15 cellular contexts compared by ENCODE assay signal in the genomic region with DNA sequence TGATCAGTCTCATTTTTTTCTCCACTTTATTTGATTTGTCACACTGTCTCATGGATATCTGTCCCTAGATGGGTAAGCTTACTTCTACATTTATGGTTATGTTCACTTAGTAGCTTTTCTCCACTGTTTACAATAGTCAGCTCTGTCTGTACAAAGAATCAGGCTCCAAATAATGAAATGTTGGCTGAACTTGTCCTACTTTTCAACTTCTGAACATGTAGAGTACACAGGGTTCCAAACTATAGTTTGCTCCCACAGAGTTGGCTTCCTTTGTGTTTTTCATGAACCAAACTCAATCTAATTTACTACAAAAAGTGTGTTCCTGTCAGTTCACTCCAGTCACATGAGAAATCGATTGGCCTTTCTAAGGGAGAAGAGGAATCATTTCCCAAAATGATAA.
DNase-seq lines count a peak whose midpoint lies in the region; ATAC-seq and TF ChIP-seq lines count a peak whose summit lies in the region.
"Had no signal": no experiment of that assay in that cellular context is flagged by ENCODE, and none has a peak within 500 bp of the region (broad histone marks: within the 10 kb centered on the region; RNA-seq: fewer than 3 reads in every experiment).

No MANE protein-coding gene starts in this region.

- TF ChIP-seq POLR2A in suprapubic skin (IDR thresholded peaks at IDR 0.05): no peak

- H3K4ac ChIP-seq in mesenchymal stem cell (ENCODE audit: low read depth in 1 of 2, low read length in 2 of 2): no peak overlapping the region

- TF ChIP-seq EP300 in suprapubic skin (IDR thresholded peaks at IDR 0.05): no peak

- no peaks in the 10 kb centered on the region for H4K20me1 ChIP-seq in mammary epithelial cell (ENCODE audit: insufficient read depth, low read length)

- H3K14ac ChIP-seq in mesenchymal stem cell (ENCODE audit: low read length in 2 of 2): no peak overlapping the region

- ATAC-seq in RWPE2 (ENCODE audit: low read depth): no peak
- no peak for ATAC-seq in naive thymus-derived CD4-positive, alpha-beta T cell

- no peak overlapping the region for H3K4me3 ChIP-seq in RWPE2 (ENCODE audit: severe bottlenecking)
- H3K4me3 ChIP-seq in mammary epithelial cell (replicated peaks in 1 of 3; ENCODE audit: insufficient read depth in 1 of 3, low read depth in 2 of 3, low read length in 3 of 3): no peak overlapping the region
- no peak overlapping the region for H3K4me3 ChIP-seq in mesenchymal stem cell (ENCODE audit: insufficient read depth in 1 of 2, low read depth in 1 of 2, low read length in 2 of 2)
- no peak overlapping the region for H3K4me3 ChIP-seq in suprapubic skin
- H3K4me3 ChIP-seq in naive thymus-derived CD4-positive, alpha-beta T cell (ENCODE audit: low read length): no peak overlapping the region
- H3K4me3 ChIP-seq: skin epidermis had no signal

- H4K8ac ChIP-seq in mesenchymal stem cell (ENCODE audit: low read length): no peak overlapping the region

- no peaks in the 10 kb centered on the region for H3K79me2 ChIP-seq in mammary epithelial cell (ENCODE audit: insufficient read depth, low read length)

- CTCF ChIA-PET in mammary epithelial cell (lab: Charles Lee; ENCODE audit: low non-redundant PET): no interaction called here
- CTCF ChIA-PET in naive thymus-derived CD4-positive, alpha-beta T cell (lab: Charles Lee): no interaction called here

- H3K9ac ChIP-seq in mammary epithelial cell (ENCODE audit: insufficient read depth, low read length) (peak overlapping the region; percentile 8), mesenchymal stem cell (ENCODE audit: low read length) (peak overlapping the region; percentile 47)

- BruUV-seq in mammary epithelial cell (replicated peaks; lab: Mats Ljungman, UMichigan): TSS peak; percentile 69

- H3K36me3 ChIP-seq in RWPE2 (ENCODE audit: low read depth): no peaks in the 10 kb centered on the region
- H3K36me3 ChIP-seq in mammary epithelial cell (ENCODE audit: insufficient read depth, low read length): no peaks in the 10 kb centered on the region
- H3K36me3 ChIP-seq in mesenchymal stem cell (ENCODE audit: control insufficient read depth in 1 of 2, insufficient read depth in 2 of 2, low read depth in 1 of 2, low read length in 2 of 2): no peaks in the 10 kb centered on the region
- no peaks in the 10 kb centered on the region for H3K36me3 ChIP-seq in suprapubic skin
- no peaks in the 10 kb centered on the region for H3K36me3 ChIP-seq in naive thymus-derived CD4-positive, alpha-beta T cell (ENCODE audit: control insufficient read depth in 2 of 3, insufficient read depth in 3 of 3, low read length in 3 of 3)

- H3K9me3 Mint-ChIP-seq in naive thymus-derived CD4-positive, alpha-beta T cell: peaks cover 0 to 7% (median 0%) of the 10 kb centered on the region in 11 donors
- H3K9me3 Mint-ChIP-seq: memory B cell had no signal

- H3K36me3 Mint-ChIP-seq in naive thymus-derived CD4-positive, alpha-beta T cell: peaks cover 0 to 4% (median 0%) of the 10 kb centered on the region in 5 donors
- H3K36me3 Mint-ChIP-seq: memory B cell had no signal

- POLR2A ChIA-PET in naive thymus-derived CD4-positive, alpha-beta T cell (lab: Charles Lee): no interaction called here

- 94% methylated on average over 1 of the region's 1 CpG for WGBS in mammary epithelial cell (ENCODE audit: low coverage, missing lambda C conversion rate)
- WGBS in mesenchymal stem cell: 100% methylated on average over 1 of the region's 1 CpG
- WGBS in suprapubic skin: 84% methylated on average over 1 of the region's 1 CpG

- no peaks in the 10 kb centered on the region for H3K79me1 ChIP-seq in mesenchymal stem cell (replicated peaks; ENCODE audit: low read length, poor library complexity, severe bottlenecking)

- no peak overlapping the region for H3K4me3 Mint-ChIP-seq in naive thymus-derived CD4-positive, alpha-beta T cell
- H3K4me3 Mint-ChIP-seq: dendritic cell treated with granulocyte-macrophage colony-stimulating factor and Interleukin-4, amounts not matched to agents 40 ng/mL and 50 ng/mL, for 4 days; memory B cell had no signal

- no peak for TF ChIP-seq CTCF in RWPE2 (IDR thresholded peaks at IDR 0.05; ENCODE audit: poor library complexity, severe bottlenecking)
- no peak for TF ChIP-seq CTCF in mammary epithelial cell (conservative IDR thresholded peaks at IDR 0.05 in 1 of 2, IDR thresholded peaks at IDR 0.05 in 1 of 2; ENCODE audit: extremely low read depth in 1 of 2, insufficient read depth in 1 of 2, low read depth in 1 of 2, low read length in 2 of 2)
- no peak for TF ChIP-seq CTCF in suprapubic skin (IDR thresholded peaks at IDR 0.05)

- H2AFZ ChIP-seq in mammary epithelial cell (ENCODE audit: low read depth, low read length) (peak overlapping the region; percentile 11), mesenchymal stem cell (ENCODE audit: low read depth, low read length) (no peak overlapping the region)

- no peak overlapping the region for H2BK12ac ChIP-seq in mesenchymal stem cell (ENCODE audit: low read length in 2 of 2)

- H2BK120ac ChIP-seq in mesenchymal stem cell (ENCODE audit: low read depth, low read length): no peak overlapping the region

- peaks cover 0 to 11% (median 0%) of the 10 kb centered on the region in 7 donors for H3K4me1 Mint-ChIP-seq in naive thymus-derived CD4-positive, alpha-beta T cell
- H3K4me1 Mint-ChIP-seq: memory B cell had no signal

- intact Hi-C loops in mammary epithelial cell (cut with micrococcal nuclease): loop anchor here (5.0 kb wide), 1 partner anchor 251 kb away; no protein-coding TSS in a partner anchor
- intact Hi-C loops in naive thymus-derived CD4-positive, alpha-beta T cell (cut with micrococcal nuclease): no loop called here

- H3K27me3 Mint-ChIP-seq in naive thymus-derived CD4-positive, alpha-beta T cell: peaks cover 0 to 44% (median 30%) of the 10 kb centered on the region in 5 donors

- H3K9me3 ChIP-seq in RWPE2 (ENCODE audit: severe bottlenecking) (no peaks in the 10 kb centered on the region), mammary epithelial cell (replicated peaks; ENCODE audit: insufficient read depth, low read length) (no peaks in the 10 kb centered on the region), mesenchymal stem cell (ENCODE audit: control insufficient read depth, low read length) (peaks cover 10% of the 10 kb centered on the region), suprapubic skin (no peaks in the 10 kb centered on the region)
- no peaks in the 10 kb centered on the region for H3K9me3 ChIP-seq in naive thymus-derived CD4-positive, alpha-beta T cell (ENCODE audit: control insufficient read depth in 2 of 3, low read length in 3 of 3)

- H4K91ac ChIP-seq in mesenchymal stem cell (ENCODE audit: low read length): no peak overlapping the region

- dilution Hi-C loops in mammary epithelial cell (cut with HindIII; ENCODE audit: low sequenced_read_pairs): loop anchor here (5.0 to 10.0 kb wide), 2 partner anchors 41 to 249 kb away; no protein-coding TSS in a partner anchor

- no peak overlapping the region for H2BK15ac ChIP-seq in mesenchymal stem cell (ENCODE audit: low read depth, poor library complexity, severe bottlenecking)

- in situ Hi-C loops in mammary epithelial cell (cut with MboI; ENCODE audit: low sequenced_read_pairs in 2 of 2): loop anchor here in 1 of 2 donors (10.0 kb wide), 1 partner anchor 249 kb away; no protein-coding TSS in a partner anchor

- H3K27ac ChIP-seq in RWPE2 (ENCODE audit: poor library complexity, severe bottlenecking): peak overlapping the region; percentile 86
- H3K27ac ChIP-seq in mammary epithelial cell (ENCODE audit: insufficient read depth, low read depth, low read length): peak overlapping the region; percentile 87
- peak overlapping the region; percentile 97 for H3K27ac ChIP-seq in mesenchymal stem cell (ENCODE audit: low read length, poor library complexity, severe bottlenecking)
- H3K27ac ChIP-seq in suprapubic skin: peak overlapping the region; percentile 80
- H3K27ac ChIP-seq in caudate nucleus (ENCODE audit: low read depth, low read length): no peak overlapping the region
- no peak overlapping the region for H3K27ac ChIP-seq in naive thymus-derived CD4-positive, alpha-beta T cell (ENCODE audit: low read depth, low read length)

- DNase-seq in RWPE2 (ENCODE audit: low spot score): no peak
- no peak for DNase-seq in mammary epithelial cell
- DNase-seq in mesenchymal stem cell: no peak
- DNase-seq in suprapubic skin (ENCODE audit: low spot score in 2 of 2): no peak
- no peak for DNase-seq in caudate nucleus (lab: John Stamatoyannopoulos, UW)
- DNase-seq in medulla oblongata (ENCODE audit: extremely low spot score): no peak
- DNase-seq in naive thymus-derived CD4-positive, alpha-beta T cell: no peak
- DNase-seq in stimulated activated CD4-positive, alpha-beta T cell treated with anti-CD3 and anti-CD28 coated beads, Interleukin-15, amount 100 ng/mL, for 24 hours: no peak
- DNase-seq: activated CD4-positive, alpha-beta T cell treated with anti-CD3 and anti-CD28 coated beads for 4 hours; DMS53; SHP77 treated with DMSO at 0.1 percent for 48 hours; stimulated activated naive CD8-positive, alpha-beta T cell treated with anti-CD3 and anti-CD28 coated beads, Interleukin-15, amount 100 ng/mL, for 72 hours had no signal

- H3K18ac ChIP-seq in mesenchymal stem cell (ENCODE audit: low read depth in 1 of 2, low read length in 2 of 2): no peak overlapping the region

- peak overlapping the region; percentile 98 for H2AK5ac ChIP-seq in mesenchymal stem cell (ENCODE audit: low read length, severe bottlenecking)

- H2BK5ac ChIP-seq in mesenchymal stem cell (ENCODE audit: low read depth, low read length, poor library complexity, severe bottlenecking): peak overlapping the region; percentile 79

- H3K23ac ChIP-seq in mesenchymal stem cell (ENCODE audit: low read length in 2 of 2): no peak overlapping the region

- H3K4me1 ChIP-seq in RWPE2 (ENCODE audit: insufficient read depth, poor library complexity, severe bottlenecking): peaks cover 29% of the 10 kb centered on the region
- H3K4me1 ChIP-seq in mammary epithelial cell (ENCODE audit: insufficient read depth, low read length): peaks cover 36% of the 10 kb centered on the region
- peaks cover 7% of the 10 kb centered on the region for H3K4me1 ChIP-seq in mesenchymal stem cell (ENCODE audit: control insufficient read depth, insufficient read depth, low read depth, low read length)
- H3K4me1 ChIP-seq in suprapubic skin: peaks cover 13% of the 10 kb centered on the region
- H3K4me1 ChIP-seq in naive thymus-derived CD4-positive, alpha-beta T cell (ENCODE audit: control insufficient read depth in 2 of 2, insufficient read depth in 2 of 2, low read length in 2 of 2): no peaks in the 10 kb centered on the region

- H3K27me3 ChIP-seq in RWPE2 (ENCODE audit: insufficient read depth, poor library complexity, severe bottlenecking) (no peaks in the 10 kb centered on the region), mammary epithelial cell (ENCODE audit: insufficient read depth, low read length) (no peaks in the 10 kb centered on the region), mesenchymal stem cell (ENCODE audit: control insufficient read depth in 1 of 2, insufficient read depth in 1 of 2, low read length in 2 of 2) (no peaks in the 10 kb centered on the region), suprapubic skin (no peaks in the 10 kb centered on the region)
- H3K27me3 ChIP-seq in naive thymus-derived CD4-positive, alpha-beta T cell (ENCODE audit: control insufficient read depth in 2 of 2, insufficient read depth in 2 of 2, low read length in 2 of 2): no peaks in the 10 kb centered on the region

- H3K4me2 ChIP-seq in mammary epithelial cell (ENCODE audit: insufficient read depth, low read depth, low read length) (peak overlapping the region; percentile 46), mesenchymal stem cell (ENCODE audit: low read length, poor library complexity, severe bottlenecking) (no peak overlapping the region)

- H3K27ac Mint-ChIP-seq in naive thymus-derived CD4-positive, alpha-beta T cell: no peak overlapping the region
- H3K27ac Mint-ChIP-seq: dendritic cell treated with granulocyte-macrophage colony-stimulating factor and Interleukin-4, amounts not matched to agents 40 ng/mL and 50 ng/mL, for 4 days; memory B cell had no signal

Comparison
In these comparisons a context has a peak if more than half of its experiments do, and no peak if none do; other contexts are left out.
1. H3K27ac ChIP-seq: peak in RWPE2 (single experiment), mammary epithelial cell (single experiment), mesenchymal stem cell (single experiment) and suprapubic skin (single experiment); none in caudate nucleus (single experiment) and naive thymus-derived CD4-positive, alpha-beta T cell (single experiment).